In the genomic region with DNA sequence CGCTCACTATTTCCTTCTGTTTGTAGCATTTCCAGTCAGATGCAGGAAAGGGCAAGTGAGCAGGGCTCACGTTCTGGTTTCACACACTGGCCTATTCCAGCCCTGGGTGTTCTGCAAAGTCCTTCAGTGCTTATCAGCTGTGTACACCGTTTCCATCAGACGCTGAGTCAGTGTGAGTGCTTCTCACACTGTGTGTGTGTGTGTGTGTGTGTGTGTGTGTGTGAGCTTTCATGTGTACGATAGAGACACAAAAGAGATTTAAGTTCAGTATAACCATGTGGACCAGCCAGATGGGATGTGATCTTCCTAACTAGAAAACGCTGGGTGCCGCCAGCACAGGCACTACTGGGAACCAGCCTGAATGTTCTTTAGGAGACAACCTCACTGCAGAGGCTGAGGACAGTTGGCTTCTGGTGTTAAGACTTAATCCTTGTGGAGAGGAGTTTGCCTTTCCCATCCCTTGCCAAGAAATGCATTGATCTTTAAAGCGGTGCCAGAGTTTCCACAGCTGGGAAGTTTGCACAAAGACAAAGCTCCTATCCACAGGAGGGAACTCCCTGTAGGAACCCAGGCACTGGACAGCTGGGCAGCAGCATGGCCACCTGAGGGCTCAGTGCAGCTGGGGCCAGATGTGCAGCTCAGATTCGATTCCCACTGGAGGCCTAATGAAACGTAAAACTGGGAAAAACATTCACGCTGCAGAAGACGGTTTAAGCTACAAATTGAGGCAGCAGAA, we compare ENCODE assay signal across 13 cellular contexts. TPM values are rescaled to one million over a fixed set of nuclear protein-coding genes. Genes with fewer than 3 reads are reported as not detected.
DNase-seq lines count a peak whose midpoint lies in the region; ATAC-seq and TF ChIP-seq lines count a peak whose summit lies in the region.
"Had no signal": no experiment of that assay in that cellular context is flagged by ENCODE, and none has a peak within 500 bp of the region (broad histone marks: within the 10 kb centered on the region; RNA-seq: fewer than 3 reads in every experiment).

No MANE protein-coding gene starts in this region.

- peak overlapping the region; percentile 22 for H3K27ac Mint-ChIP-seq in activated T-cell treated with anti-CD3 and anti-CD28 coated beads, Interleukin-2, amount 50 U/mL, for 24 hours
- H3K27ac Mint-ChIP-seq: mesothelial cell of epicardium had no signal

- H3K27ac ChIP-seq in WERI-Rb-1 (no peak overlapping the region), heart left ventricle (peak overlapping the region in 3 of 12 donors; percentile 13 to 57 (median 48)), testis (peak overlapping the region in 1 of 2 donors; percentile 6)
- H3K27ac ChIP-seq: breast epithelium, SJCRH30 had no signal

- H3K4me1 ChIP-seq in heart left ventricle (peaks cover 0 to 29% (median 17%) of the 10 kb centered on the region in 12 donors), testis (peaks cover 19% of the 10 kb centered on the region)
- H3K4me1 ChIP-seq: breast epithelium had no signal

- no peak overlapping the region for H3K4me3 ChIP-seq in WERI-Rb-1 (ENCODE audit: low read depth, low read length)
- H3K4me3 ChIP-seq in heart left ventricle, result no peak overlapping the region
- no peak overlapping the region for H3K4me3 ChIP-seq in testis
- H3K4me3 ChIP-seq: breast epithelium, SJCRH30 had no signal

- no peak for TF ChIP-seq POLR2A in heart left ventricle (IDR thresholded peaks at IDR 0.05)
- no peak for TF ChIP-seq POLR2A in testis (IDR thresholded peaks at IDR 0.05)

- peaks cover 5% of the 10 kb centered on the region for H3K36me3 Mint-ChIP-seq in activated T-cell treated with anti-CD3 and anti-CD28 coated beads, Interleukin-2, amount 50 U/mL, for 24 hours (ENCODE audit: low read depth)
- H3K36me3 Mint-ChIP-seq: mesothelial cell of epicardium had no signal

- peaks cover 6% of the 10 kb centered on the region for H3K27me3 Mint-ChIP-seq in activated T-cell treated with anti-CD3 and anti-CD28 coated beads, Interleukin-2, amount 50 U/mL, for 24 hours

- WGBS in heart left ventricle, 4 donors, result 45 to 49% (median 47%) methylated on average over 10 to 12 of the region's 12 CpGs
- 36 to 45% methylated on average over 12 of the region's 12 CpGs for WGBS in testis, 2 donors

- intact Hi-C loops in heart left ventricle (cut with DNase I) (loop anchor here in 7 of 10 donors (1.0 to 10.0 kb wide), 6 partner anchors 91 to 631 kb away; a partner anchor contains a TSS), testis (cut with DNase I; ENCODE audit: low total_unique reads) (loop anchor here (10.0 kb wide), 1 partner anchor 171 kb away; no protein-coding TSS in a partner anchor)

- no peak overlapping the region for H3K4me3 Mint-ChIP-seq in activated T-cell treated with anti-CD3 and anti-CD28 coated beads, Interleukin-2, amount 50 U/mL, for 24 hours
- H3K4me3 Mint-ChIP-seq: mesothelial cell of epicardium had no signal

- TF ChIP-seq CTCF in WERI-Rb-1 (IDR thresholded peaks at IDR 0.05; ENCODE audit: low read depth, low read length), result no peak
- TF ChIP-seq CTCF in heart left ventricle (IDR thresholded peaks at IDR 0.05), result no peak
- no peak for TF ChIP-seq CTCF in testis (IDR thresholded peaks at IDR 0.05)

- H3K27me3 ChIP-seq in WERI-Rb-1 (ENCODE audit: insufficient read depth, low read depth, severe bottlenecking), result no peaks in the 10 kb centered on the region
- H3K27me3 ChIP-seq in heart left ventricle, result no peaks in the 10 kb centered on the region
- H3K27me3 ChIP-seq in testis, result no peaks in the 10 kb centered on the region
- H3K27me3 ChIP-seq: breast epithelium, SJCRH30 had no signal

- H3K9me3 Mint-ChIP-seq in activated T-cell treated with anti-CD3 and anti-CD28 coated beads, Interleukin-2, amount 50 U/mL, for 24 hours, result no peaks in the 10 kb centered on the region
- H3K9me3 Mint-ChIP-seq: mesothelial cell of epicardium had no signal

- peak; percentile 57 to 73 (median 64) for ATAC-seq in heart left ventricle

- H3K4me1 Mint-ChIP-seq in activated T-cell treated with anti-CD3 and anti-CD28 coated beads, Interleukin-2, amount 50 U/mL, for 24 hours (ENCODE audit: low read depth), result peaks cover 38% of the 10 kb centered on the region

- no peak for DNase-seq in activated T-cell treated with anti-CD3 and anti-CD28 coated beads, Interleukin-2, amount 50 U/mL, for 24 hours
- no peak for DNase-seq in activated T-cell treated with anti-CD3 and anti-CD28 coated beads for 4 hours
- DNase-seq in WERI-Rb-1, result peak; percentile 17
- DNase-seq in heart left ventricle, result peak in 3 of 5 donors; percentile 43 to 63 (median 58)
- peak; percentile 67 for DNase-seq in testis
- no peak for DNase-seq in amygdala (lab: John Stamatoyannopoulos, UW)
- no peak for DNase-seq in DMS114 treated with DMSO at 0.1 percent for 48 hours (lab: John Stamatoyannopoulos, UW; ENCODE audit: unreplicated experiment)
- DNase-seq in DMS153 treated with DMSO at 0.1 percent for 48 hours (lab: John Stamatoyannopoulos, UW; ENCODE audit: unreplicated experiment), result no peak
- DNase-seq: NCI-H2081; stimulated activated CD4-positive, alpha-beta T cell treated with anti-CD3 and anti-CD28 coated beads, Interleukin-12 subunit alpha, Interleukin-12 subunit beta, amount 100 ng/mL, for 4 hours had no signal

- no peaks in the 10 kb centered on the region for H3K36me3 ChIP-seq in WERI-Rb-1
- H3K36me3 ChIP-seq in heart left ventricle, result no peaks in the 10 kb centered on the region
- no peaks in the 10 kb centered on the region for H3K36me3 ChIP-seq in testis (ENCODE audit: low read depth, missing control alignments)
- H3K36me3 ChIP-seq: breast epithelium, SJCRH30 had no signal

- H3K9me3 ChIP-seq in WERI-Rb-1 (ENCODE audit: severe bottlenecking), result no peaks in the 10 kb centered on the region
- no peaks in the 10 kb centered on the region for H3K9me3 ChIP-seq in heart left ventricle
- no peaks in the 10 kb centered on the region for H3K9me3 ChIP-seq in testis
- H3K9me3 ChIP-seq: breast epithelium, SJCRH30 had no signal

RNA-seq across cellular contexts. Expression of a gene that starts 3.9 kb away (rescaled TPM):
- total RNA-seq in heart left ventricle (10 to 100 TPM in 7 of 9 donors, 1 to 10 TPM in 2; 8.7 to 41.3 (median 11.1) TPM), testis (10 to 100 TPM; 31.1 to 36.1 TPM)
- polyA plus RNA-seq in heart left ventricle (1 to 10 TPM; 5.6 to 8.7 TPM), testis (ENCODE audit: insufficient read depth, low read depth, low replicate concordance) (20.0 TPM)

RNA-seq across cellular contexts. Expression of a gene that starts 21.5 kb away (rescaled TPM):
- 10 to 100 TPM; 38.7 to 72.4 (median 47.5) TPM for total RNA-seq in heart left ventricle
- 100 to 1,000 TPM in 1 of 2 donors, 10 to 100 TPM in 1; 52.5 to 209 TPM for polyA plus RNA-seq in heart left ventricle
- total RNA-seq in testis, result 100 to 1,000 TPM; 128 to 134 TPM
- 178 TPM for polyA plus RNA-seq in testis (ENCODE audit: insufficient read depth, low read depth, low replicate concordance)

RNA-seq across cellular contexts. Expression of a gene that starts 39.3 kb away (rescaled TPM):
- total RNA-seq in heart left ventricle (10 to 100 TPM; 17.6 to 44.3 (median 28.6) TPM), testis (10 to 100 TPM; 91.0 to 91.1 TPM)
- polyA plus RNA-seq in heart left ventricle (10 to 100 TPM; 30.2 to 57.8 TPM), testis (ENCODE audit: insufficient read depth, low read depth, low replicate concordance) (121 TPM)

Comparison
In these comparisons a context has a peak if more than half of its experiments do, and no peak if none do; other contexts are left out.
1. DNase-seq: peak in WERI-Rb-1 (single experiment), heart left ventricle (3 of 5) and testis (single experiment); none in activated T-cell treated with anti-CD3 and anti-CD28 coated beads, Interleukin-2, amount 50 U/mL, for 24 hours (single experiment), activated T-cell treated with anti-CD3 and anti-CD28 coated beads for 4 hours (single experiment), amygdala (0 of 56), DMS114 treated with DMSO at 0.1 percent for 48 hours (single experiment) and DMS153 treated with DMSO at 0.1 percent for 48 hours (single experiment).